Comparison of ENCODE assay signal across 8 cellular contexts in the genomic region with DNA sequence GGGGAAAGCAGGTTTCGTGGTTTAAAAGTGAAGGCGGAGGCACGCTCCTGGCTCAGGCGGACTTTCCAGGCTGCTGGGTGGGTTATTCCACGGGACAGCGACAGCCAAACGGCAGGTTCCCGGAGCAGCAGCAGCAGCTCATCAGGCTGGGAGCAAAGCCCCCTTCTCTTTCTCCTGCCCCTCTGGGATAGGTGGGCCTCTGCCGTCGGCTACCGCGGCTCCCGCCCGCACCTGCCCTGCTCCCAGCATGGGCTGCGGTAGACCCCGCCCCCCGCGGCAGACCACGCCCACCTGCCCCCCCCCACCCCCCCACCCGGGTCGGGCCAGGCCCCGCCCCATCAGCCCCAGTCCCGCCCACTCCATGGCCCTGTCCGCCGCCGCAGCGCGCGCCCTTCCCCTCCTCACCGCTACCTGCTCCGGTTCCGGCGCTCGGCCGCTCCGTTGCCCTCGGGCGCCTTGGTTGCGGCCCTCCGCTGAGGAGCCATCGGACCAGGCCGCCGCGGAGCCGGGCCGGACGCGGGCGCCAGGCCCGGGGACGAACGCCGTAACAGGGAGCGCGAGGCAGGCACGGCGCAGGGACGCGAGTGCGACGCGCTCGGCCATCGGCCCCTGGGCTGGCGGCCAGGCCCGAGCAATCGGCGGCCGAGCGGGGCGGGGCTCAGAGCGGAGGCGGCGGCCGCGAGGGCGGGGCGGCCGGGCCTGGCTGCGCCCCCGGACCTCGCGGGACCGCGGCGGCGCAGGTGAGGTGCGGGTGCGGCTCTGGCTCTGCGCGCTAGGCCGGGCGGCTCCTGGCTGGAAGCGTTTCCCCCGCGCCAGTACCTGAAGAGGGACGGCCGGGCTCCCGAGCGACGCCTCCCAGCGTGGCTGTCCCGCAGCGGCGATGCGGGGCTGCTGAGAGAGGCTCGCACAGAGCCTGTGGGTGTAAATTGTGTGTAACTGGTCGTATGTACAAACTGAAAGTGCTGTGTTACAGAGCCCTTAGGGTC. TPM values are rescaled to one million over a fixed set of nuclear protein-coding genes. Genes with fewer than 3 reads are reported as not detected.
A peak's percentile ranks its signal among the peaks of the same experiment; 100 is the strongest.
DNase-seq lines count a peak whose midpoint lies in the region; ATAC-seq and TF ChIP-seq lines count a peak whose summit lies in the region.

A gene (plus strand): TSS at position 347 of the 986 bp plus-strand sequence. CDS start 1,453 bp downstream, outside the sequence.
A gene with protein sequence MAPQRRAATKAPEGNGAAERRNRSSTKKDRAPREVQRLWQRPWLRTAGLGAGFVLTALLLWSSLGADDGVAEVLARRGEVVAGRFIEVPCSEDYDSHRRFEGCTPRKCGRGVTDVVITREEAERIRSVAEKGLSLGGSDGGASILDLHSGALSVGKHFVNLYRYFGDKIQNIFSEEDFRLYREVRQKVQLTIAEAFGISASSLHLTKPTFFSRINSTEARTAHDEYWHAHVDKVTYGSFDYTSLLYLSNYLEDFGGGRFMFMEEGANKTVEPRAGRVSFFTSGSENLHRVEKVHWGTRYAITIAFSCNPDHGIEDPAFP (minus strand): TSS at position 586 of the 986 bp plus-strand sequence. CDS start 101 bp downstream, at position 485.

- TF ChIP-seq CTCF in endothelial cell (IDR thresholded peaks at IDR 0.05; ENCODE audit: unreplicated experiment): no peak

- H3K4me1 ChIP-seq in NT2/D1 (ENCODE audit: insufficient read depth, insufficient read length): peaks cover 6% of the 10 kb centered on the region

- H3K9ac ChIP-seq in NT2/D1 (ENCODE audit: insufficient read length, low read depth): peak within 1 kb of the TSS; percentile 96

- H3K27ac Mint-ChIP-seq in endothelial cell (ENCODE audit: unreplicated experiment): no peak within 1 kb of the TSS

- H3K4me3 ChIP-seq in NT2/D1 (ENCODE audit: insufficient read length, low read depth): peak within 1 kb of the TSS; percentile 92

- peaks cover 22% of the 10 kb centered on the region for H3K36me3 Mint-ChIP-seq in endothelial cell (ENCODE audit: low read depth, unreplicated experiment)

- in situ Hi-C loops in Caki2 (cut with HindIII; ENCODE audit: low pct_unique_long_range_greater_than_20kb, low sequenced_read_pairs): loop anchor here (10.0 kb wide), 1 partner anchor 117 kb away; no protein-coding TSS in a partner anchor

- H3K4me1 Mint-ChIP-seq in endothelial cell (ENCODE audit: unreplicated experiment): no peaks in the 10 kb centered on the region

- H3K36me3 ChIP-seq in NT2/D1 (ENCODE audit: insufficient read depth, insufficient read length, low read length): peaks cover 31% of the 10 kb centered on the region

- H3K9me3 ChIP-seq in NT2/D1 (ENCODE audit: insufficient read depth, low read length): no peaks in the 10 kb centered on the region; the same call in 1 of the 2 replicates

- peak within 1 kb of the TSS; percentile 89 for H3K4me3 Mint-ChIP-seq in endothelial cell (ENCODE audit: unreplicated experiment)

- no peaks in the 10 kb centered on the region for H3K27me3 ChIP-seq in NT2/D1 (ENCODE audit: insufficient read depth, insufficient read length)

- H3K9me3 Mint-ChIP-seq in endothelial cell (ENCODE audit: unreplicated experiment): peaks cover 4% of the 10 kb centered on the region

- ATAC-seq in GM21367 (IDR thresholded peaks at IDR 0.05; ENCODE audit: unreplicated experiment): peak; percentile 82

- H3K27me3 Mint-ChIP-seq in endothelial cell (ENCODE audit: unreplicated experiment): peaks cover 1% of the 10 kb centered on the region

- DNase-seq in Caki2 (ENCODE audit: low read depth) (peak; percentile 90), HT1080 (ENCODE audit: low read depth) (peak; percentile 71), NT2/D1 (ENCODE audit: low read depth, low spot score) (peak; percentile 36), endothelial cell (ENCODE audit: low spot score) (peak; percentile 84), midbrain (lab: John Stamatoyannopoulos, UW) (peak; percentile 85)
- peak; percentile 34 for DNase-seq in activated CD8-positive, alpha-beta memory T cell treated with anti-CD3 and anti-CD28 coated beads, Interleukin-2, amount 50 U/mL, for 24 hours (ENCODE audit: extremely low read depth)
- peak; percentile 78 for DNase-seq in stimulated activated CD8-positive, alpha-beta memory T cell treated with anti-CD3 and anti-CD28 coated beads, Interleukin-15, amount 100 ng/mL, for 48 hours (ENCODE audit: low read depth in 2 of 2)

RNA-seq across cellular contexts. Expression of the first gene that starts in this region (rescaled TPM):
- total RNA-seq in Caki2 (2014; rRNA removed; shearing (Covaris generic); ENCODE audit: low replicate concordance): 11.6 and 22.3 TPM in 2 replicates
- total RNA-seq in HT1080 (2014; rRNA removed; shearing (Covaris generic)): 8.0 and 11.5 TPM in 2 replicates
- polyA plus RNA-seq in HT1080 (2015; cell fraction: cytosol; rRNA removed): 9.3 and 10.6 TPM in 2 replicates
- 43.2 and 54.6 TPM in 2 replicates for polyA plus RNA-seq in HT1080 (2015; cell fraction: nucleus; rRNA removed)
- total RNA-seq in endothelial cell (ENCODE audit: unreplicated experiment): 22.0 TPM

RNA-seq across cellular contexts. Expression of the second gene that starts in this region (rescaled TPM):
- 35.9 and 68.3 TPM in 2 replicates for total RNA-seq in Caki2 (2014; rRNA removed; shearing (Covaris generic); ENCODE audit: low replicate concordance)
- 40.8 and 45.3 TPM in 2 replicates for total RNA-seq in HT1080 (2014; rRNA removed; shearing (Covaris generic))
- 42.9 and 43.9 TPM in 2 replicates for polyA plus RNA-seq in HT1080 (2015; cell fraction: cytosol; rRNA removed)
- 40.1 and 43.7 TPM in 2 replicates for polyA plus RNA-seq in HT1080 (2015; cell fraction: nucleus; rRNA removed)
- 15.7 TPM for total RNA-seq in endothelial cell (ENCODE audit: unreplicated experiment)

Comparison
In these comparisons a context has a peak if more than half of its experiments do, and no peak if none do; other contexts are left out.
1. Peak in every context shown above with its lines: DNase-seq, ATAC-seq and H3K4me3 ChIP-seq.
2. DNase-seq: peak in every context shown above with its lines; median percentile 90 in Caki2; 85 in midbrain; 84 in endothelial cell; 78 in stimulated activated CD8-positive, alpha-beta memory T cell treated with anti-CD3 and anti-CD28 coated beads, Interleukin-15, amount 100 ng/mL, for 48 hours; 71 in HT1080; 36 in NT2/D1; 34 in activated CD8-positive, alpha-beta memory T cell treated with anti-CD3 and anti-CD28 coated beads, Interleukin-2, amount 50 U/mL, for 24 hours.